20 cellular contexts compared by ENCODE assay signal in genomic region chrX:133601116-133601515, GRCh38.
DNase-seq lines count a peak whose midpoint lies in the region; ATAC-seq, FAIRE-seq and TF ChIP-seq lines count a peak whose summit lies in the region.
"Had no signal": no experiment of that assay in that cellular context is flagged by ENCODE, and none has a peak within 500 bp of the region (broad histone marks: within the 10 kb centered on the region; RNA-seq: fewer than 3 reads in every experiment).

No MANE protein-coding gene starts in this region.

- peaks cover 3% of the 10 kb centered on the region; the same call in 1 of the 2 replicates for H3K9me3 Mint-ChIP-seq in WTC11
- H3K9me3 Mint-ChIP-seq: CD4-positive, alpha-beta memory T cell had no signal

- no peak overlapping the region for H3K4ac ChIP-seq in H1 (replicated peaks; ENCODE audit: insufficient read length, low read depth, low read length)

- FAIRE-seq in A549 (lab: Jason Lieb, UNC) (no peak), H1 (lab: Jason Lieb, UNC) (no peak)
- FAIRE-seq: GM12891, GM18507, H54 had no signal

- CTCF ChIA-PET in A549 (lab: Yijun Ruan, JAX), result interaction anchor here (0.5 kb wide), 1 partner anchor 700 kb away, joined by 3 read pairs; no protein-coding TSS in a partner anchor
- CTCF ChIA-PET in H1 (lab: Charles Lee; ENCODE audit: partially characterized antibody), result interaction anchor here (1.1 kb wide), 1 partner anchor 69 kb away, joined by 3 read pairs; no protein-coding TSS in a partner anchor
- CTCF ChIA-PET in WTC11 (lab: Charles Lee), result no interaction called here

- no peaks in the 10 kb centered on the region for H4K20me1 ChIP-seq in H1 (replicated peaks in 1 of 2; ENCODE audit: control insufficient read depth in 1 of 2, insufficient read depth in 2 of 2, low read length in 2 of 2)

- H3K23me2 ChIP-seq in H1 (ENCODE audit: low read depth, low read length), result no peaks in the 10 kb centered on the region

- POLR2A ChIA-PET in A549 (lab: Yijun Ruan, JAX) (no interaction called here), H1 (lab: Charles Lee; ENCODE audit: partially characterized antibody) (no interaction called here), WTC11 (lab: Charles Lee) (no interaction called here)

- DNase-seq in A549 (ENCODE audit: low read depth in 1 of 2, low spot score in 1 of 2) (no peak), adipocyte (ENCODE audit: low read depth) (no peak), H1 (ENCODE audit: low read depth in 1 of 2, low spot score in 2 of 2) (no peak), WTC11 (ENCODE audit: low spot score) (no peak), left ventricle myocardium superior (no peak)
- DNase-seq in NK-92 treated with Interleukin-12 subunit alpha and Interleukin-12 subunit beta, amount 100 ng/mL, for 24 hours (lab: John Stamatoyannopoulos, UW), result no peak
- DNase-seq: 8988T; C1 segment of cervical spinal cord; Calu3; CD4-positive, alpha-beta memory T cell; COR-L47; DMS53; DMS79 treated with DMSO at 0.1 percent for 48 hours; GF-D8; HFFc6 had no signal

- H3K4me1 Mint-ChIP-seq in WTC11, result peaks cover 8% of the 10 kb centered on the region
- H3K4me1 Mint-ChIP-seq: CD4-positive, alpha-beta memory T cell had no signal

- no peak overlapping the region for H4K5ac ChIP-seq in H1 (ENCODE audit: insufficient read length, low read depth, low read length)

- no peaks in the 10 kb centered on the region for H3K79me1 ChIP-seq in H1 (ENCODE audit: low read depth, low read length)

- TF ChIP-seq POLR2A in A549 (IDR thresholded peaks at IDR 0.05; ENCODE audit: low read length) (no peak), H1 (IDR thresholded peaks at IDR 0.05; ENCODE audit: control extremely low read depth in 1 of 2, low read depth in 2 of 2, low read length in 2 of 2) (no peak)

- H3K4me2 ChIP-seq in A549 (no peak overlapping the region), H1 (ENCODE audit: insufficient read depth in 1 of 2, low read depth in 2 of 2, low read length in 2 of 2) (no peak overlapping the region)
- H3K4me2 ChIP-seq: GM23338 had no signal

- H3K27ac ChIP-seq in A549, result no peak overlapping the region
- H3K27ac ChIP-seq in H1 (ENCODE audit: low read depth, low read length), result no peak overlapping the region

- no peak overlapping the region for H2BK12ac ChIP-seq in H1 (ENCODE audit: low read depth, low read length)

- no peaks in the 10 kb centered on the region for H3K27me3 ChIP-seq in adipocyte (replicated peaks; ENCODE audit: control insufficient read depth, insufficient read depth, low read length)
- no peaks in the 10 kb centered on the region for H3K27me3 ChIP-seq in H1 (replicated peaks in 1 of 4; ENCODE audit: control insufficient read depth in 3 of 4, extremely low read depth in 1 of 4, insufficient read depth in 3 of 4, low read length in 3 of 4)

- no peak overlapping the region for H2AFZ ChIP-seq in H1 (ENCODE audit: low read length)
- H2AFZ ChIP-seq: GM23338 had no signal

- no peak overlapping the region for H3K4me3 Mint-ChIP-seq in WTC11
- H3K4me3 Mint-ChIP-seq: CD4-positive, alpha-beta memory T cell; GM23338; HFFc6 had no signal

- H3K27ac Mint-ChIP-seq in WTC11, result no peak overlapping the region
- H3K27ac Mint-ChIP-seq: CD4-positive, alpha-beta memory T cell; GM23338; HFFc6 had no signal

- TF ChIP-seq EP300 in A549 (IDR thresholded peaks at IDR 0.05), result no peak
- no peak for TF ChIP-seq EP300 in H1 (IDR thresholded peaks at IDR 0.05; ENCODE audit: borderline replicate concordance in 1 of 2, low read depth in 2 of 2, low read length in 2 of 2)

- ATAC-seq in A549, result no peak
- ATAC-seq in WTC11, result no peak
- no peak for ATAC-seq in left ventricle myocardium superior
- ATAC-seq: GM23338 had no signal

- intact Hi-C loops in left ventricle myocardium superior (cut with micrococcal nuclease), result no loop called here

- no peak overlapping the region for H4K8ac ChIP-seq in H1 (ENCODE audit: extremely low read depth, insufficient read depth, low read length)

- H3K79me2 ChIP-seq in H1 (ENCODE audit: control insufficient read depth in 1 of 2, insufficient read depth in 2 of 2, low read length in 2 of 2), result no peaks in the 10 kb centered on the region

- H3K27me3 Mint-ChIP-seq in WTC11 (ENCODE audit: low read depth), result no peaks in the 10 kb centered on the region

- H4K91ac ChIP-seq in H1 (replicated peaks; ENCODE audit: insufficient read length, low read length), result no peak overlapping the region

- H3K14ac ChIP-seq in H1 (ENCODE audit: insufficient read length), result no peak overlapping the region

- TF ChIP-seq RAD21 in A549 (conservative IDR thresholded peaks at IDR 0.05 in 1 of 2, IDR thresholded peaks at IDR 0.05 in 1 of 2) (no peak), H1 (IDR thresholded peaks at IDR 0.05 in 1 of 2, conservative IDR thresholded peaks at IDR 0.05 in 1 of 2; ENCODE audit: low read depth in 2 of 2, low read length in 2 of 2) (no peak)

- H3K4me1 ChIP-seq in A549 (no peaks in the 10 kb centered on the region), adipocyte (ENCODE audit: control insufficient read depth, insufficient read depth, low read length) (peaks cover 32% of the 10 kb centered on the region), H1 (replicated peaks in 1 of 4; ENCODE audit: control insufficient read depth in 3 of 4, insufficient read depth in 4 of 4, low read length in 3 of 4) (no peaks in the 10 kb centered on the region)

- H2BK5ac ChIP-seq in H1 (ENCODE audit: low read depth, low read length), result no peak overlapping the region

- no peak overlapping the region for H2BK15ac ChIP-seq in H1 (ENCODE audit: low read length)

- H3K18ac ChIP-seq in H1 (ENCODE audit: extremely low read depth, low read length), result no peak overlapping the region

- no peak overlapping the region for H3K56ac ChIP-seq in H1 (replicated peaks; ENCODE audit: insufficient read length, low read depth, low read length)

- 47% methylated on average over 4 of the region's 4 CpGs for WGBS in A549 (ENCODE audit: missing lambda C conversion rate)
- WGBS in H1 (ENCODE audit: extremely low coverage in 1 of 2, insufficient coverage in 1 of 2, insufficient read length in 1 of 2, insufficient replicate concordance in 2 of 2, low coverage in 1 of 2, low lambda C conversion rate in 2 of 2, missing lambda C conversion rate in 1 of 2), 2 experiments, result 87% methylated on average over 4 of the region's 4 CpGs; no CpG with 5 or more reads in 1 of the 2 experiments

- no peaks in the 10 kb centered on the region for H3K36me3 Mint-ChIP-seq in WTC11
- H3K36me3 Mint-ChIP-seq: CD4-positive, alpha-beta memory T cell had no signal

- H3K36me3 ChIP-seq in adipocyte (ENCODE audit: control insufficient read depth, insufficient read depth, low read length, severe bottlenecking) (no peaks in the 10 kb centered on the region), H1 (ENCODE audit: control insufficient read depth in 2 of 4, insufficient read depth in 4 of 4, low read length in 3 of 4) (no peaks in the 10 kb centered on the region)

- H3K9me3 ChIP-seq in A549, result no peaks in the 10 kb centered on the region
- no peaks in the 10 kb centered on the region for H3K9me3 ChIP-seq in adipocyte (ENCODE audit: control insufficient read depth, low read length)
- no peaks in the 10 kb centered on the region for H3K9me3 ChIP-seq in H1 (ENCODE audit: insufficient read depth in 2 of 2, low read depth in 1 of 2, low read length in 1 of 2)
- H3K9me3 ChIP-seq: HAP-1 had no signal

- no peak overlapping the region for H3K4me3 ChIP-seq in A549
- H3K4me3 ChIP-seq in adipocyte (ENCODE audit: low read length), result peak overlapping the region; percentile 20
- H3K4me3 ChIP-seq in H1 (ENCODE audit: extremely low read depth in 1 of 4, insufficient read depth in 2 of 4, low read depth in 3 of 4, low read length in 4 of 4), result no peak overlapping the region
- H3K4me3 ChIP-seq: GM23338, HAP-1 had no signal

- TF ChIP-seq CTCF in A549 (IDR thresholded peaks at IDR 0.05) (no peak), H1 (IDR thresholded peaks at IDR 0.05; ENCODE audit: control extremely low read depth in 1 of 3, insufficient read depth in 1 of 3, low read depth in 1 of 3, low read length in 3 of 3) (no peak), WTC11 (IDR thresholded peaks at IDR 0.05) (no peak)

- no peak overlapping the region for H2BK20ac ChIP-seq in H1 (ENCODE audit: low read length)

- no peak overlapping the region for H3K23ac ChIP-seq in H1 (ENCODE audit: insufficient read length)

- H3K9ac ChIP-seq in adipocyte (ENCODE audit: low read length) (peak overlapping the region; percentile 17), H1 (replicated peaks in 1 of 4; ENCODE audit: extremely low read depth in 1 of 4, low read depth in 3 of 4, low read length in 3 of 4) (no peak overlapping the region)

- H2BK120ac ChIP-seq in H1 (replicated peaks; ENCODE audit: low read depth, low read length), result no peak overlapping the region

- H2AK5ac ChIP-seq in H1 (ENCODE audit: low read depth, low read length), result no peak overlapping the region

TF ChIP-seq in A549, 52 proteins besides CTCF, POLR2A, EP300 and RAD21:
- peak; percentile 54 for TF ChIP-seq MAFK (IDR thresholded peaks at IDR 0.05; ENCODE audit: partially characterized antibody)
- no peak for TF ChIP-seq PHF8 (IDR thresholded peaks at IDR 0.05; ENCODE audit: borderline replicate concordance, low read depth)

TF ChIP-seq in H1, 55 proteins besides CTCF, POLR2A, EP300 and RAD21:
- TF ChIP-seq MAFK (IDR thresholded peaks at IDR 0.05; ENCODE audit: low read depth, low read length), result peak; percentile 29; the same call in 1 of the 2 replicates
- TF ChIP-seq NANOG (IDR thresholded peaks at IDR 0.05; ENCODE audit: insufficient read depth, low read depth, low read length, poor library complexity, severe bottlenecking), result no peak

TF ChIP-seq in WTC11, 78 proteins besides CTCF, POLR2A, EP300 and RAD21 (continues in another document):
- TF ChIP-seq NR3C1 (CRISPR knock-in tag; conservative IDR thresholded peaks at IDR 0.05; ENCODE audit: low read depth) (no peak), IRF1 (CRISPR knock-in tag; IDR thresholded peaks at IDR 0.05) (no peak), NFE2L1 (CRISPR knock-in tag; IDR thresholded peaks at IDR 0.05) (no peak), CREM (CRISPR knock-in tag; IDR thresholded peaks at IDR 0.05) (no peak), ZNF232 (CRISPR knock-in tag; IDR thresholded peaks at IDR 0.05) (no peak), ZNF423 (CRISPR knock-in tag; IDR thresholded peaks at IDR 0.05) (no peak), ZNF671 (CRISPR knock-in tag; IDR thresholded peaks at IDR 0.05) (no peak)
